ENCODE assay signal across 8 cellular contexts in the genomic region with DNA sequence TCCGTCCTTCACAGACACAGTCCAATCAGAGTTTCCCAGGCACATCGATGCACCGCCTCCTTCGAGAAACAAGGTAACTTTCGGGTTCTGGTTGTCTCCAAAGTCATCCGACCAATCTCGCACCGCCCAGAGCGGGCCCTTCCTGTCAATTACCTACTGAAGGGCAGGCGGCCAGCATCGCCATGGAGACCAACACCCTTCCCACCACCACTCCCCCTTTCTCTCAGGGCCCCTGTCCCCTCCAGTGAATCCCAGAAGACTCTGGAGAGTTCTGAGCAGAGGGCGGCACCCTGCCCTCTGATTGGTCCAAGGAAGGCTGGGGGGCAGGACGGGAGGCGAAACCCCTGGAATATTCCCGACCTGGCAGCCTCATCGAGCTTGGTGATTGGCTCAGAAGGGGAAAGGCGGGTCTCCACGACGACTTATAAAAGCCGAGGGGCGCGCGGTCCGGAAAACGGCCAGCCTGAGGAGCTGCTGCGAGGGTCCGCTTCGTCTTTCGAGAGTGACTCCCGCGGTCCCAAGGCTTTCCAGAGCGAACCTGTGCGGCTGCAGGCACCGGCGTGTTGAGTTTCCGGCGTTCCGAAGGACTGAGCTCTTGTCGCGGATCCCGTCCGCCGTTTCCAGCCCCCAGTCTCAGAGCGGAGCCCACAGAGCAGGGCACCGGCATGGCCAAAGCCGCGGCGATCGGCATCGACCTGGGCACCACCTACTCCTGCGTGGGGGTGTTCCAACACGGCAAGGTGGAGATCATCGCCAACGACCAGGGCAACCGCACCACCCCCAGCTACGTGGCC. TPM values are rescaled to one million over a fixed set of nuclear protein-coding genes. Genes with fewer than 3 reads are reported as not detected.
DNase-seq lines count a peak whose midpoint lies in the region; ATAC-seq, FAIRE-seq and TF ChIP-seq lines count a peak whose summit lies in the region.

Gene HSPA1B (plus strand): TSS at position 453 of the 794 bp plus-strand sequence. CDS start 213 bp downstream, at position 666.

- peak in 1 of 4 donors; percentile 82 for TF ChIP-seq EP300 in upper lobe of left lung (IDR thresholded peaks at IDR 0.05)

- FAIRE-seq in GM12891 (lab: Jason Lieb, UNC) = peak; percentile 77

- ATAC-seq in HG02798 (IDR thresholded peaks at IDR 0.05; ENCODE audit: poor library complexity, unreplicated experiment) (peak; percentile 83), heart right ventricle (peak; percentile 92 to 97 (median 94)), upper lobe of left lung (ENCODE audit: low FRiP score in 2 of 2) (peak; percentile 94 to 98)

- no peak for TF ChIP-seq CTCF in heart right ventricle (IDR thresholded peaks at IDR 0.05)
- TF ChIP-seq CTCF in upper lobe of left lung (IDR thresholded peaks at IDR 0.05) = peak in 2 of 6 experiments; percentile 21 to 25

- no peaks in the 10 kb centered on the region for H3K36me3 ChIP-seq in heart right ventricle
- H3K36me3 ChIP-seq in upper lobe of left lung = no peaks in the 10 kb centered on the region

- TF ChIP-seq POLR2A in GM12891 (IDR thresholded peaks at IDR 0.05; ENCODE audit: low read depth, low read length) (peak; percentile 98), upper lobe of left lung (IDR thresholded peaks at IDR 0.05) (peak; percentile 85 to 100 (median 100))

- H3K4me1 ChIP-seq in heart right ventricle (peaks cover 9 to 54% (median 46%) of the 10 kb centered on the region in 9 donors), upper lobe of left lung (peaks cover 43 to 57% (median 53%) of the 10 kb centered on the region in 4 donors)

- intact Hi-C loops in heart right ventricle (cut with DNase I) (loop anchor here in 3 of 10 donors (2.0 to 10.0 kb wide), 3 partner anchors 33 to 283 kb away; partner anchors contain the start of genes ATP6V1G2 (in 1 of the 3), CLIC1 (in 1 of the 3), DDX39B (in 1 of the 3) and NFKBIL1 (in 1 of the 3)), posterior cingulate gyrus (cut with DNase I) (no loop called here)

- H3K27ac ChIP-seq in heart right ventricle (peak within 1 kb of the TSS; percentile 85 to 99 (median 96)), upper lobe of left lung (peak within 1 kb of the TSS; percentile 88 to 99 (median 96))

- DNase-seq in GM12891 (ENCODE audit: insufficient read length, low spot score) (peak; percentile 80), NCI-H1436 (lab: John Stamatoyannopoulos, UW) (peak; percentile 99), T-helper 1 cell (peak; percentile 76 to 99 (median 86)), amniotic epithelial cell (ENCODE audit: low read depth) (peak; percentile 100), heart right ventricle (peak; percentile 98 to 99), posterior cingulate gyrus (peak; percentile 95 to 100 (median 98)), upper lobe of left lung (peak; percentile 94 to 100)

- H3K9me3 ChIP-seq in heart right ventricle (no peaks in the 10 kb centered on the region), upper lobe of left lung (no peaks in the 10 kb centered on the region)

- H3K4me3 ChIP-seq in heart right ventricle (peak within 1 kb of the TSS; percentile 42 to 78 (median 66)), upper lobe of left lung (peak within 1 kb of the TSS; percentile 47 to 80 (median 68))

- H3K27me3 ChIP-seq in heart right ventricle (no peaks in the 10 kb centered on the region), upper lobe of left lung (no peaks in the 10 kb centered on the region)

- 0% methylated on average over 52 of the region's 56 CpGs for WGBS in heart right ventricle, 2 donors
- 0% methylated on average over 11 to 38 of the region's 56 CpGs for WGBS in upper lobe of left lung, 2 donors

TF ChIP-seq in GM12891, 5 proteins besides CTCF, POLR2A, EP300 and RAD21:
- TF ChIP-seq POU2F2 (IDR thresholded peaks at IDR 0.05; ENCODE audit: low read depth, low read length) (no peak), POLR2AphosphoS5 (IDR thresholded peaks at IDR 0.05; ENCODE audit: low read depth, low read length) (peak; percentile 98), TAF1 (IDR thresholded peaks at IDR 0.05; ENCODE audit: low read depth, low read length) (peak; percentile 88), PAX5 (IDR thresholded peaks at IDR 0.05; ENCODE audit: insufficient read depth, low read length, severe bottlenecking) (no peak)

RNA-seq across cellular contexts. Expression of gene HSPA1B, which starts in this region (rescaled TPM):
- polyA plus RNA-seq in GM12891 (2012; ENCODE audit: low read depth, missing spikeins) = 6.6 TPM
- total RNA-seq in heart right ventricle = 100 to 1,000 TPM; 126 to 258 (median 169) TPM
- 100 to 1,000 TPM in 1 of 2 donors, 10 to 100 TPM in 1; 16.9 to 122 TPM for polyA plus RNA-seq in heart right ventricle
- 100 to 1,000 TPM in 5 of 6 donors, 10 to 100 TPM in 1; 92.2 to 177 (median 127) TPM for total RNA-seq in upper lobe of left lung

Comparison
In these comparisons a context has a peak if more than half of its experiments do, and no peak if none do; other contexts are left out.
1. Peak in every context shown above with its lines: DNase-seq, ATAC-seq, H3K4me3 ChIP-seq and H3K27ac ChIP-seq.